ENCODE assay signal across 1 cellular context in the genomic region with DNA sequence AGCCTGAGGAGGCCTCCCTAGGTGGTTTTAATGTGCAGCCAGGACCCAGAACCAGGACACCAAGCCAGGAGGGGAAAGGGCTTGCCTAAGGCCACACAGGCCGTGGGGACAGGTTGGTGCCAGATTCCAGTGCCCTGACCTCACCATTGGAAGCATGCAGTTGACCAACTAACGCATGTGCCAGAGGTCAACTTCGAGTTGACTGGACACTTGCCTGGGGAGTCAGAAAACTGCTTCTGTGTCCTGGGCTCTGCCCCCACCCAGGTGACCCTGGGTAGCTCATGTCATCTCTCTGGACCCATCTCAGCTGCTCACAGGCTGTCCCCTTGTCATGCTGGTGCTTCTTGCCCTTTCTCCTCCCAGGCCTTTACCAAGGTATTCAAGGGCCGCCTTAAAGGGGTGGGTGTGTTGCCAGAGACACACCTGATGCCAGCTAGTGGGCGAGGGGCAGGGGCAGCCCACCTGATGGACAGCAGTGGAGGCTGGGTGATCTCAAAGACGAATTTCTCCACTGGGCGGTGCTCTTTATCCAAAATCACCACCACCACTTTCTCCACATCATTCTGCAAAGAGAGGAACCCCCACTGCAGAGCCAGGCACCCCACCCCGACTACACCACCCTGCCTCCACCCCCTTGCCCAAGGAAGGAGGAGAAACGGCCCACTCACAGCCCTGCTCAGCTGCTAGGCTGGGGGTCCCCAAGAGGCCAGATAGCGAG.
TF ChIP-seq lines count a peak whose summit lies in the region.

No MANE protein-coding gene starts in this region.

TF ChIP-seq in GM12878, 131 proteins besides CTCF, POLR2A, EP300 and RAD21:
- TF ChIP-seq BMI1 (IDR thresholded peaks at IDR 0.05; ENCODE audit: borderline replicate concordance) = no peak
- TF ChIP-seq ASH2L (IDR thresholded peaks at IDR 0.05; ENCODE audit: borderline replicate concordance, low read depth) = no peak
- TF ChIP-seq, protein P1, sequence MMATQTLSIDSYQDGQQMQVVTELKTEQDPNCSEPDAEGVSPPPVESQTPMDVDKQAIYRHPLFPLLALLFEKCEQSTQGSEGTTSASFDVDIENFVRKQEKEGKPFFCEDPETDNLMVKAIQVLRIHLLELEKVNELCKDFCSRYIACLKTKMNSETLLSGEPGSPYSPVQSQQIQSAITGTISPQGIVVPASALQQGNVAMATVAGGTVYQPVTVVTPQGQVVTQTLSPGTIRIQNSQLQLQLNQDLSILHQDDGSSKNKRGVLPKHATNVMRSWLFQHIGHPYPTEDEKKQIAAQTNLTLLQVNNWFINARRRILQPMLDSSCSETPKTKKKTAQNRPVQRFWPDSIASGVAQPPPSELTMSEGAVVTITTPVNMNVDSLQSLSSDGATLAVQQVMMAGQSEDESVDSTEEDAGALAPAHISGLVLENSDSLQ (IDR thresholded peaks at IDR 0.05) = no peak
- TF ChIP-seq, protein P2, sequence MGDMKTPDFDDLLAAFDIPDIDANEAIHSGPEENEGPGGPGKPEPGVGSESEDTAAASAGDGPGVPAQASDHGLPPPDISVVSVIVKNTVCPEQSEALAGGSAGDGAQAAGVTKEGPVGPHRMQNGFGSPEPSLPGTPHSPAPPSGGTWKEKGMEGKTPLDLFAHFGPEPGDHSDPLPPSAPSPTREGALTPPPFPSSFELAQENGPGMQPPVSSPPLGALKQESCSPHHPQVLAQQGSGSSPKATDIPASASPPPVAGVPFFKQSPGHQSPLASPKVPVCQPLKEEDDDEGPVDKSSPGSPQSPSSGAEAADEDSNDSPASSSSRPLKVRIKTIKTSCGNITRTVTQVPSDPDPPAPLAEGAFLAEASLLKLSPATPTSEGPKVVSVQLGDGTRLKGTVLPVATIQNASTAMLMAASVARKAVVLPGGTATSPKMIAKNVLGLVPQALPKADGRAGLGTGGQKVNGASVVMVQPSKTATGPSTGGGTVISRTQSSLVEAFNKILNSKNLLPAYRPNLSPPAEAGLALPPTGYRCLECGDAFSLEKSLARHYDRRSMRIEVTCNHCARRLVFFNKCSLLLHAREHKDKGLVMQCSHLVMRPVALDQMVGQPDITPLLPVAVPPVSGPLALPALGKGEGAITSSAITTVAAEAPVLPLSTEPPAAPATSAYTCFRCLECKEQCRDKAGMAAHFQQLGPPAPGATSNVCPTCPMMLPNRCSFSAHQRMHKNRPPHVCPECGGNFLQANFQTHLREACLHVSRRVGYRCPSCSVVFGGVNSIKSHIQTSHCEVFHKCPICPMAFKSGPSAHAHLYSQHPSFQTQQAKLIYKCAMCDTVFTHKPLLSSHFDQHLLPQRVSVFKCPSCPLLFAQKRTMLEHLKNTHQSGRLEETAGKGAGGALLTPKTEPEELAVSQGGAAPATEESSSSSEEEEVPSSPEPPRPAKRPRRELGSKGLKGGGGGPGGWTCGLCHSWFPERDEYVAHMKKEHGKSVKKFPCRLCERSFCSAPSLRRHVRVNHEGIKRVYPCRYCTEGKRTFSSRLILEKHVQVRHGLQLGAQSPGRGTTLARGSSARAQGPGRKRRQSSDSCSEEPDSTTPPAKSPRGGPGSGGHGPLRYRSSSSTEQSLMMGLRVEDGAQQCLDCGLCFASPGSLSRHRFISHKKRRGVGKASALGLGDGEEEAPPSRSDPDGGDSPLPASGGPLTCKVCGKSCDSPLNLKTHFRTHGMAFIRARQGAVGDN (IDR thresholded peaks at IDR 0.05) = no peak
- TF ChIP-seq FOS (IDR thresholded peaks at IDR 0.05; ENCODE audit: borderline replicate concordance, extremely low read depth, insufficient read length) = no peak
- TF ChIP-seq FOXM1 (IDR thresholded peaks at IDR 0.05; ENCODE audit: low read depth, low read length) = no peak
- no peak for TF ChIP-seq TCF7 (IDR thresholded peaks at IDR 0.05; ENCODE audit: borderline replicate concordance)
- no peak for TF ChIP-seq ATF7 (IDR thresholded peaks at IDR 0.05; ENCODE audit: low read depth)
- TF ChIP-seq ETV6 (conservative IDR thresholded peaks at IDR 0.05 in 1 of 2, IDR thresholded peaks at IDR 0.05 in 1 of 2; ENCODE audit: borderline replicate concordance in 1 of 2, low read depth in 1 of 2) = no peak
- TF ChIP-seq RFX5 (IDR thresholded peaks at IDR 0.05; ENCODE audit: low read depth, low read length) = no peak
- TF ChIP-seq CBX5 (IDR thresholded peaks at IDR 0.05; ENCODE audit: low read depth) = no peak
- no peak for TF ChIP-seq WRNIP1 (IDR thresholded peaks at IDR 0.05; ENCODE audit: borderline replicate concordance, low read depth, low read length)
- TF ChIP-seq STAT3 (IDR thresholded peaks at IDR 0.05; ENCODE audit: low read depth, low read length) = no peak
- no peak for TF ChIP-seq NFYA (IDR thresholded peaks at IDR 0.05; ENCODE audit: borderline replicate concordance, low read depth, low read length)
